Comparison of ENCODE assay signal across 22 cellular contexts in genomic region chr10:63843107-63843506, GRCh38.
"Had no signal": no experiment of that assay in that cellular context is flagged by ENCODE, and none has a peak within 500 bp of the region (broad histone marks: within the 10 kb centered on the region; RNA-seq: fewer than 3 reads in every experiment).

No MANE protein-coding gene starts in this region.

- DNase-seq: occipital lobe; ovary; posterior cingulate gyrus; psoas muscle; right cardiac atrium; right lobe of liver; sigmoid colon; small intestine; stimulated activated CD4-positive, alpha-beta T cell treated with anti-CD3 and anti-CD28 coated beads, Interleukin-15, amount 100 ng/mL, for 24 hours; stimulated activated CD4-positive, alpha-beta T cell treated with anti-CD3 and anti-CD28 coated beads, Interleukin-2, amount 100 ng/mL, for 24 hours; stimulated activated CD4-positive, alpha-beta T cell treated with anti-CD3 and anti-CD28 coated beads, Interleukin-2, amount 100 ng/mL, for 48 hours; stimulated activated CD4-positive, alpha-beta T cell treated with anti-CD3 and anti-CD28 coated beads, Interleukin-4, amount 100 ng/mL, for 24 hours; stimulated activated naive B cell treated with anti-CD40 and anti-IgM and Interleukin-4, amounts not matched to agents 10 μg/mL and 1 μg/mL and 100 μg/mL, for 72 hours; stimulated activated naive CD4-positive, alpha-beta T cell treated with Interleukin-2 at 50 U/mL for 16 hours; stomach; thyroid gland; trophoblast cell; upper lobe of left lung had no signal

- ATAC-seq: psoas muscle; right cardiac atrium; right lobe of liver; stimulated activated naive B cell treated with anti-CD40 and anti-IgM and Interleukin-4, amounts not matched to agents 10 μg/mL and 1 μg/mL and 100 μg/mL, for 72 hours had no signal

- H3K27me3 ChIP-seq: neural progenitor cell, ovary, right lobe of liver, sigmoid colon, stomach, thyroid gland, tibial nerve, upper lobe of left lung, vagina had no signal

- FAIRE-seq: small intestine had no signal

- H3K4me3 ChIP-seq: neural progenitor cell, ovary, psoas muscle, right lobe of liver, sigmoid colon, stomach, thoracic aorta, thyroid gland, tibial nerve, upper lobe of left lung, vagina had no signal

- H3K36me3 ChIP-seq: neural progenitor cell, ovary, right lobe of liver, sigmoid colon, stomach, thoracic aorta, thyroid gland, tibial nerve, upper lobe of left lung, vagina had no signal
